8 cellular contexts compared by ENCODE assay signal in the genomic region with DNA sequence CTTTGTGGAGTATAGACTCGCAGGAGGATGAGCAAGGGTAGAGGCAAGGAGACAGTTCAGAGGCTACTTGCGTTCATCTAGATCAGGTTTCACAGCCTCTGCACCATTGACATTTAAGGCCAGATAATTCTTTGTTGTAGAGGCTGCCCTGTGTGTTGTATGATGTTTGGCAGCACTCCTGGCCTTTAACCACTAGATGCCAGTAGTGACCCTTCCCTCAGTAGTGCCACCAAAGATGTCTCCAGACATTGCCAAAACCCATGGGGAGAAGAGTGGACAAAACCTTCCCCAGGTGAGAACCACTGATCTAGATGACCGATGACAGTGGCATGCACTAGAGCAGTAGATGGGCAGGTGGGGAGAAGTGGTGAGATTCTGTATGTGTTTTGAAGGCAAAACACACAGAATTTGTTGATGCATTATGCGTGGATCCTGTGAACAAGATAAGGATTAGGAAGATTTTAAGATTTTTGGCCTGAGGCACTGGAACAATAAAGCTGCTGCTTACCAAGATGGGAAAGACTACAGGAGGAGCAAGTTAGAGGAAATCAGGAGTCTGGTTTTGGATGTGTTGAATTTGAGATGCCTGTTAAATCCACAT. TPM values are rescaled to one million over a fixed set of nuclear protein-coding genes. Genes with fewer than 3 reads are reported as not detected.
A peak's percentile ranks its signal among the peaks of the same experiment; 100 is the strongest.
DNase-seq lines count a peak whose midpoint lies in the region; ATAC-seq, FAIRE-seq and TF ChIP-seq lines count a peak whose summit lies in the region.

No MANE protein-coding gene starts in this region.

- CTCF ChIA-PET in PC-3 (lab: Charles Lee): no interaction called here
- CTCF ChIA-PET in endothelial cell of umbilical vein (lab: Charles Lee): no interaction called here

- DNase-seq in NCI-H1436 (lab: John Stamatoyannopoulos, UW): peak; percentile 24
- DNase-seq in NCI-H1436 treated with DMSO at 0.1 percent for 48 hours (lab: John Stamatoyannopoulos, UW): no peak
- DNase-seq in PC-3: peak; percentile 85
- peak; percentile 15 for DNase-seq in endothelial cell of umbilical vein (ENCODE audit: low read depth, low spot score)
- DNase-seq in myocyte (ENCODE audit: low read depth): peak; percentile 65
- DNase-seq in activated effector memory CD4-positive, alpha-beta T cell treated with anti-CD3 and anti-CD28 coated beads, Interleukin-2, amount 50 U/mL, for 16 hours: no peak

- dilution Hi-C loops in endothelial cell of umbilical vein (cut with MboI; ENCODE audit: extremely low pct_ligation_motif_present, low sequenced_read_pairs): no loop called here

- H3K36me3 ChIP-seq in PC-3 (ENCODE audit: low read depth, low read length) (no peaks in the 10 kb centered on the region), endothelial cell of umbilical vein (ENCODE audit: control insufficient read depth in 2 of 2, extremely low read depth in 1 of 2, insufficient read depth in 2 of 2, low read length in 2 of 2) (no peaks in the 10 kb centered on the region)

- H3K4me2 ChIP-seq in PC-3 (ENCODE audit: low read length): no peak overlapping the region
- no peak overlapping the region for H3K4me2 ChIP-seq in endothelial cell of umbilical vein (ENCODE audit: insufficient read depth, low read length)

- intact Hi-C loops in PC-3 (cut with micrococcal nuclease) (loop anchor here (1.0 kb wide), 5 partner anchors 49 to 579 kb away; no protein-coding TSS in a partner anchor), endothelial cell of umbilical vein (cut with micrococcal nuclease) (loop anchor here (1.0 to 2.0 kb wide), 2 partner anchors 284 to 579 kb away; no protein-coding TSS in a partner anchor)

- H3K9me3 ChIP-seq in PC-3 (ENCODE audit: low read length) (no peaks in the 10 kb centered on the region), endothelial cell of umbilical vein (replicated peaks; ENCODE audit: control insufficient read depth, insufficient read depth, low read length) (no peaks in the 10 kb centered on the region)

- POLR2A ChIA-PET in PC-3 (lab: Charles Lee; ENCODE audit: unreplicated experiment): no interaction called here
- POLR2A ChIA-PET in endothelial cell of umbilical vein (lab: Charles Lee): no interaction called here

- no peaks in the 10 kb centered on the region for H3K9me1 ChIP-seq in endothelial cell of umbilical vein (replicated peaks; ENCODE audit: control insufficient read depth, extremely low read depth, insufficient read depth, low read length)

- H3K9ac ChIP-seq in PC-3 (ENCODE audit: low read length) (no peak overlapping the region), endothelial cell of umbilical vein (replicated peaks; ENCODE audit: extremely low read depth, insufficient read depth, low read length) (no peak overlapping the region)

- H3K79me2 ChIP-seq in PC-3 (ENCODE audit: low read length) (no peaks in the 10 kb centered on the region), endothelial cell of umbilical vein (ENCODE audit: control insufficient read depth, insufficient read depth, low read length) (no peaks in the 10 kb centered on the region)

- no peaks in the 10 kb centered on the region for H3F3A ChIP-seq in PC-3 (ENCODE audit: low read length, unreplicated experiment)

- H3K27ac ChIP-seq in PC-3 (ENCODE audit: low read length) (no peak overlapping the region), endothelial cell of umbilical vein (ENCODE audit: insufficient read depth, low read depth, low read length) (no peak overlapping the region)

- TF ChIP-seq CTCF in PC-3 (conservative IDR thresholded peaks at IDR 0.05; ENCODE audit: low read depth, low read length) (peak; percentile 98), endothelial cell of umbilical vein (IDR thresholded peaks at IDR 0.05; ENCODE audit: extremely low read depth in 1 of 2, insufficient read depth in 1 of 2, low read depth in 1 of 2, low read length in 2 of 2) (peak; percentile 41 to 56)

- H4K20me1 ChIP-seq in PC-3 (ENCODE audit: low read length) (no peaks in the 10 kb centered on the region), endothelial cell of umbilical vein (replicated peaks; ENCODE audit: control insufficient read depth, extremely low read depth, insufficient read depth, low read length) (no peaks in the 10 kb centered on the region)

- peaks cover 47% of the 10 kb centered on the region for H3K27me3 ChIP-seq in PC-3 (ENCODE audit: low read length)
- H3K27me3 ChIP-seq in endothelial cell of umbilical vein (ENCODE audit: control insufficient read depth in 2 of 2, insufficient read depth in 2 of 2, low read length in 2 of 2): peaks cover 0 to 6% of the 10 kb centered on the region in 2 experiments

- H2AFZ ChIP-seq in PC-3 (ENCODE audit: low read length) (no peak overlapping the region), endothelial cell of umbilical vein (ENCODE audit: low read depth, low read length) (no peak overlapping the region)

- H3K4me1 ChIP-seq in PC-3 (ENCODE audit: insufficient read depth, low read length) (no peaks in the 10 kb centered on the region), endothelial cell of umbilical vein (ENCODE audit: control insufficient read depth, extremely low read depth, insufficient read depth, low read length) (no peaks in the 10 kb centered on the region)

- BruUV-seq in PC-3 (replicated peaks; lab: Mats Ljungman, UMichigan): no TSS peak
- BruUV-seq in endothelial cell of umbilical vein (replicated peaks; lab: Mats Ljungman, UMichigan): no TSS peak

- TF ChIP-seq POLR2A in endothelial cell of umbilical vein (IDR thresholded peaks at IDR 0.05; ENCODE audit: low read depth, low read length): no peak

- H3K9me2 ChIP-seq in PC-3 (replicated peaks; ENCODE audit: low read length): no peaks in the 10 kb centered on the region

- FAIRE-seq in endothelial cell of umbilical vein (lab: Jason Lieb, UNC): no peak

- ATAC-seq in HG03432 (IDR thresholded peaks at IDR 0.05; ENCODE audit: unreplicated experiment) (peak; percentile 55), PC-3 (peak; percentile 95), GM19395 (IDR thresholded peaks at IDR 0.05; ENCODE audit: unreplicated experiment) (no peak)

- H3K4me3 ChIP-seq in PC-3 (ENCODE audit: low read length) (no peak overlapping the region), endothelial cell of umbilical vein (replicated peaks in 1 of 3; ENCODE audit: insufficient read depth in 1 of 3, low read depth in 1 of 3, low read length in 3 of 3) (no peak overlapping the region)

TF ChIP-seq in endothelial cell of umbilical vein, 7 proteins besides CTCF, POLR2A, EP300 and RAD21:
- TF ChIP-seq, protein P1, sequence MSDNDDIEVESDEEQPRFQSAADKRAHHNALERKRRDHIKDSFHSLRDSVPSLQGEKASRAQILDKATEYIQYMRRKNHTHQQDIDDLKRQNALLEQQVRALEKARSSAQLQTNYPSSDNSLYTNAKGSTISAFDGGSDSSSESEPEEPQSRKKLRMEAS (IDR thresholded peaks at IDR 0.05; ENCODE audit: insufficient read depth, insufficient read length): no peak
- no peak for TF ChIP-seq JUN (IDR thresholded peaks at IDR 0.05; ENCODE audit: borderline replicate concordance, insufficient read depth, insufficient read length, low read depth)
- no peak for TF ChIP-seq POLR2AphosphoS5 (IDR thresholded peaks at IDR 0.05; ENCODE audit: insufficient read depth, low read depth, low read length)
- no peak for TF ChIP-seq MYC (IDR thresholded peaks at IDR 0.05; ENCODE audit: low read depth, low read length)

RNA-seq across cellular contexts. Expression of a gene that starts 9.9 kb away (rescaled TPM):
- total RNA-seq in PC-3 (2014; rRNA removed) (42.0 and 51.0 TPM in 2 replicates), endothelial cell of umbilical vein (20.7 and 24.2 TPM in 2 replicates), myocyte (75.1 and 86.4 TPM in 2 replicates)
- polyA plus RNA-seq in endothelial cell of umbilical vein: 6.1 and 7.6 TPM in 2 replicates
- polyA plus RNA-seq in endothelial cell of umbilical vein (2011; cell fraction: cytosol; rRNA removed): 9.3 and 9.6 TPM in 2 replicates
- polyA plus RNA-seq in endothelial cell of umbilical vein (2011; cell fraction: nucleus; rRNA removed): 25.8 and 28.7 TPM in 2 replicates
- 11.3 and 14.0 TPM in 2 replicates for polyA plus RNA-seq in endothelial cell of umbilical vein (2012)
- 13.1 TPM in 2 replicates for polyA minus RNA-seq in endothelial cell of umbilical vein
- 11.4 TPM for polyA minus RNA-seq in endothelial cell of umbilical vein (2011; cell fraction: cytosol; rRNA and poly(A)+ RNA removed)
- 14.0 and 19.5 TPM in 2 replicates for polyA minus RNA-seq in endothelial cell of umbilical vein (2011; cell fraction: nucleus; rRNA and poly(A)+ RNA removed)
- 23.2 TPM for polyA plus RNA-seq in myocyte (2012)

Comparison
In these comparisons a context has a peak if more than half of its experiments do, and no peak if none do; other contexts are left out.
1. DNase-seq: peak in NCI-H1436 (single experiment), PC-3 (single experiment), endothelial cell of umbilical vein (single experiment) and myocyte (single experiment); none in NCI-H1436 treated with DMSO at 0.1 percent for 48 hours (single experiment) and activated effector memory CD4-positive, alpha-beta T cell treated with anti-CD3 and anti-CD28 coated beads, Interleukin-2, amount 50 U/mL, for 16 hours (single experiment).